Comparison of ENCODE assay signal across 8 cellular contexts in genomic region chr3:136753112-136753939, GRCh38. TPM values are rescaled to one million over a fixed set of nuclear protein-coding genes. Genes with fewer than 3 reads are reported as not detected.
DNase-seq lines count a peak whose midpoint lies in the region; ATAC-seq lines count a peak whose summit lies in the region.

No MANE protein-coding gene starts in this region.

- peak overlapping the region; percentile 99 for H3K27ac ChIP-seq in mesodermal cell (ENCODE audit: low read depth, low read length, severe bottlenecking)

- H3K36me3 ChIP-seq in mesodermal cell (ENCODE audit: control insufficient read depth, insufficient read depth, low read length): no peaks in the 10 kb centered on the region

- peaks cover 21% of the 10 kb centered on the region for H3K4me1 ChIP-seq in mesodermal cell (ENCODE audit: control insufficient read depth, insufficient read depth, low read length, poor library complexity, severe bottlenecking)

- DNase-seq in NCI-H2029 treated with DMSO at 0.1 percent for 48 hours (lab: John Stamatoyannopoulos, UW): peak; percentile 29
- DNase-seq in NCI-H2029 (lab: John Stamatoyannopoulos, UW): no peak
- peak; percentile 22 for DNase-seq in NCI-H748 (lab: John Stamatoyannopoulos, UW; ENCODE audit: unreplicated experiment)
- DNase-seq in cerebellum (ENCODE audit: low spot score): peak; percentile 66
- DNase-seq in SKM-1 (lab: John Stamatoyannopoulos, UW; ENCODE audit: unreplicated experiment): no peak

- 72 to 78% methylated on average over 10 to 11 of the region's 13 CpGs for WGBS in mesodermal cell (ENCODE audit: insufficient coverage in 2 of 2), 2 experiments

- H3K9me3 ChIP-seq in mesodermal cell (ENCODE audit: control insufficient read depth, low read length): no peaks in the 10 kb centered on the region

- peak overlapping the region; percentile 58 for H3K4me3 ChIP-seq in mesodermal cell (ENCODE audit: extremely low read depth, insufficient read depth, low read length, poor library complexity, severe bottlenecking)

- ATAC-seq in HG03045 (IDR thresholded peaks at IDR 0.05; ENCODE audit: unreplicated experiment): no peak
- no peak for ATAC-seq in HG02970 (IDR thresholded peaks at IDR 0.05; ENCODE audit: low FRiP score, unreplicated experiment)

RNA-seq across cellular contexts. Expression of gene STAG1, which starts 1.1 kb away (rescaled TPM):
- 67.0 TPM for total RNA-seq in cerebellum
- 15.5 TPM for polyA plus RNA-seq in mesodermal cell (2013, experiment 1 of 2)
- 18.3 TPM for polyA plus RNA-seq in mesodermal cell (2013, experiment 2 of 2)

Comparison
In these comparisons a context has a peak if more than half of its experiments do, and no peak if none do; other contexts are left out.
1. DNase-seq: peak in NCI-H2029 treated with DMSO at 0.1 percent for 48 hours (single experiment), NCI-H748 (single experiment) and cerebellum (single experiment); none in NCI-H2029 (single experiment) and SKM-1 (single experiment).